Comparison of ENCODE assay signal across 18 cellular contexts in the genomic region with DNA sequence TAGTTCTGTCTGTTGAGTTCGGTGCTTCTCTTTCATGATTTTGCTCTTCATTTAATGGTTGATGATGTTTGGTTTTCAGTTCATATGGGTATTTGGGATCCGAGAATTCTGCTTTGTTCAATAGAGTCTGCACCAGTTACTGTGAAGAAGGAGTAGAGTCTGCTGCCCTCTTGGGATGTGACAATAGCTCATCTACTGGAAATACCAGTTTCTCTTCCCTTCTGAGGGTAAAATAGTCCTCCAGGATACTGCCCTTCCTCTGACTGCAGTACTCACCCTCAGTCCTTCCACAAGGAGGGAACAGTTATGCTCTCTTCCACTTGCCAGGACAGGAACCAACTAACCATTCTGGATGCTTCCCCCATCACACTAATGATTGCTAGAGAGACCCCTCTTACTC.
"Had no signal": no experiment of that assay in that cellular context is flagged by ENCODE, and none has a peak within 500 bp of the region (broad histone marks: within the 10 kb centered on the region; RNA-seq: fewer than 3 reads in every experiment).

No MANE protein-coding gene starts in this region.

- DNase-seq: effector memory CD4-positive, alpha-beta T cell; esophagus squamous epithelium; immature natural killer cell; left cardiac atrium; left ventricle myocardium inferior; lower lobe of right lung; natural killer cell; posterior cingulate gyrus; spleen; stimulated activated CD4-positive, alpha-beta T cell treated with anti-CD3 and anti-CD28 coated beads, Interleukin-15, amount 100 ng/mL, for 24 hours; stimulated activated CD4-positive, alpha-beta T cell treated with anti-CD3 and anti-CD28 coated beads, Interleukin-1b, Interleukin-23, amount 100 ng/mL, for 48 hours; stimulated activated CD4-positive, alpha-beta T cell treated with anti-CD3 and anti-CD28 coated beads, Interleukin-4, amount 100 ng/mL, for 24 hours; stimulated activated naive B cell treated with anti-CD40 and anti-IgM and Interleukin-4, amounts not matched to agents 10 μg/mL and 1 μg/mL and 100 μg/mL, for 72 hours; stomach; substantia nigra; transverse colon had no signal

- ATAC-seq: left cardiac atrium; lower lobe of right lung; natural killer cell; sciatic nerve; stimulated activated naive B cell treated with anti-CD40 and anti-IgM and Interleukin-4, amounts not matched to agents 10 μg/mL and 1 μg/mL and 100 μg/mL, for 72 hours had no signal

- H3K4me3 ChIP-seq: esophagus squamous epithelium, left ventricle myocardium inferior, lower lobe of right lung, spleen, stomach, thoracic aorta, transverse colon had no signal
